19 cellular contexts compared by ENCODE assay signal in the genomic region with DNA sequence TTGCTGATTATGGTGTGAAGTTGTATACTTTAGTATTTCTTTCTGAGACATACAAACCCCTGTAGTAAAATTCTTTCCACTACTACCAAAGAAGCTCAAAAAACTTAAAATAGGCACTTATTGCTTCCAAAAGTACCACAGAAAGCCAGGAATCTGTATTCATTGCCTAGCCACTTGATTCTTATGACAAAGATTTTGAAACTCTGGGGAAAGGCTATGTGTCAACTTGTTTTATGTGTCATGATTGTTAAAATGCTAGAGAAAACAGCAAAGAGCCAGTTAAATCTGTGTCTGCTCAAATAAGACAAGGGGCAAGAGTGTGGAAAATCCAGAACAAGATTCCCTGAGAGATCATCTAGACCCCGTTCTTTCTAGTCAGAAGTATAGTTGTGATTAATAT. TPM values are rescaled to one million over a fixed set of nuclear protein-coding genes. Genes with fewer than 3 reads are reported as not detected.
DNase-seq lines count a peak whose midpoint lies in the region; ATAC-seq and TF ChIP-seq lines count a peak whose summit lies in the region.
"Had no signal": no experiment of that assay in that cellular context is flagged by ENCODE, and none has a peak within 500 bp of the region (broad histone marks: within the 10 kb centered on the region; RNA-seq: fewer than 3 reads in every experiment).

No MANE protein-coding gene starts in this region.

- no peak overlapping the region for H3K4me3 ChIP-seq in CD8-positive, alpha-beta memory T cell (ENCODE audit: low read length)
- no peak overlapping the region for H3K4me3 ChIP-seq in heart left ventricle
- H3K4me3 ChIP-seq: gastroesophageal sphincter had no signal

- H3K9me3 Mint-ChIP-seq in CD8-positive, alpha-beta memory T cell, result no peaks in the 10 kb centered on the region
- H3K9me3 Mint-ChIP-seq in activated naive CD8-positive, alpha-beta T cell treated with anti-CD3 and anti-CD28 coated beads, Interleukin-2, amount 50 U/mL, for 24 hours, result no peaks in the 10 kb centered on the region
- no peaks in the 10 kb centered on the region for H3K9me3 Mint-ChIP-seq in immature natural killer cell

- peak; percentile 19 for DNase-seq in AG08396 (ENCODE audit: low spot score)
- no peak for DNase-seq in CD8-positive, alpha-beta memory T cell
- DNase-seq in activated naive CD8-positive, alpha-beta T cell treated with anti-CD3 and anti-CD28 coated beads, Interleukin-2, amount 50 U/mL, for 24 hours, result no peak
- no peak for DNase-seq in immature natural killer cell
- DNase-seq in GM19240 (ENCODE audit: insufficient read length, low spot score), result no peak
- no peak for DNase-seq in heart left ventricle
- no peak for DNase-seq in COLO668 (lab: John Stamatoyannopoulos, UW; ENCODE audit: unreplicated experiment)
- DNase-seq: activated effector memory CD4-positive, alpha-beta T cell treated with Interleukin-2 at 50 U/mL for 16 hours; BE2C; brain microvascular endothelial cell; MM.1S; NCI-H2081 treated with DMSO at 0.1 percent for 48 hours; NCI-H69; right cardiac atrium; stimulated activated CD4-positive, alpha-beta T cell treated with anti-CD3 and anti-CD28 coated beads, Interleukin-4, amount 100 ng/mL, for 1 hour; SW 1271 had no signal

- no peak for TF ChIP-seq POLR2A in heart left ventricle (IDR thresholded peaks at IDR 0.05)

- peak overlapping the region in 7 of 8 donors; percentile 27 to 89 (median 75) for H3K27ac Mint-ChIP-seq in CD8-positive, alpha-beta memory T cell
- peak overlapping the region; percentile 17 for H3K27ac Mint-ChIP-seq in activated naive CD8-positive, alpha-beta T cell treated with anti-CD3 and anti-CD28 coated beads, Interleukin-2, amount 50 U/mL, for 24 hours
- peak overlapping the region in 5 of 6 donors; percentile 21 to 82 (median 37) for H3K27ac Mint-ChIP-seq in immature natural killer cell

- peaks cover 81 to 93% (median 92%) of the 10 kb centered on the region in 3 donors for H3K4me1 Mint-ChIP-seq in CD8-positive, alpha-beta memory T cell
- peaks cover 89% of the 10 kb centered on the region for H3K4me1 Mint-ChIP-seq in activated naive CD8-positive, alpha-beta T cell treated with anti-CD3 and anti-CD28 coated beads, Interleukin-2, amount 50 U/mL, for 24 hours
- H3K4me1 Mint-ChIP-seq in immature natural killer cell, result peaks cover 90 to 95% of the 10 kb centered on the region in 2 donors

- no peaks in the 10 kb centered on the region for H3K9me3 ChIP-seq in CD8-positive, alpha-beta memory T cell (ENCODE audit: low read length)
- H3K9me3 ChIP-seq in heart left ventricle, result no peaks in the 10 kb centered on the region
- H3K9me3 ChIP-seq: BE2C, gastroesophageal sphincter had no signal

- H3K36me3 ChIP-seq in CD8-positive, alpha-beta memory T cell (ENCODE audit: insufficient read depth, low read length), result no peaks in the 10 kb centered on the region
- no peaks in the 10 kb centered on the region for H3K36me3 ChIP-seq in heart left ventricle
- H3K36me3 ChIP-seq: brain microvascular endothelial cell, gastroesophageal sphincter had no signal

- TF ChIP-seq CTCF in heart left ventricle (IDR thresholded peaks at IDR 0.05), result no peak

- no peaks in the 10 kb centered on the region for H3K27me3 Mint-ChIP-seq in CD8-positive, alpha-beta memory T cell
- no peaks in the 10 kb centered on the region for H3K27me3 Mint-ChIP-seq in activated naive CD8-positive, alpha-beta T cell treated with anti-CD3 and anti-CD28 coated beads, Interleukin-2, amount 50 U/mL, for 24 hours
- H3K27me3 Mint-ChIP-seq in immature natural killer cell (ENCODE audit: low read depth in 3 of 3), result peaks cover 2 to 4% (median 4%) of the 10 kb centered on the region in 3 donors

- POLR2A ChIA-PET in CD8-positive, alpha-beta memory T cell (lab: Charles Lee), result no interaction called here

- no peak for ATAC-seq in activated naive CD8-positive, alpha-beta T cell treated with anti-CD3 and anti-CD28 coated beads, Interleukin-2, amount 50 U/mL, for 24 hours
- ATAC-seq in HG03442 (IDR thresholded peaks at IDR 0.05; ENCODE audit: unreplicated experiment), result no peak
- no peak for ATAC-seq in heart left ventricle
- ATAC-seq: activated CD4-positive, CD25-positive, alpha-beta regulatory T cell treated with anti-CD3 and anti-CD28 coated beads, Interleukin-2, amount 50 U/mL, for 24 hours; gastroesophageal sphincter; right cardiac atrium had no signal

- WGBS in heart left ventricle, 4 donors, result 81 to 95% (median 86%) methylated on average over 1 of the region's 1 CpG

- CTCF ChIA-PET in CD8-positive, alpha-beta memory T cell (lab: Charles Lee), result interaction anchor here (1.3 kb wide), 1 partner anchor 20 kb away, joined by 3 read pairs; no protein-coding TSS in a partner anchor

- peaks cover 0 to 60% (median 20%) of the 10 kb centered on the region in 3 donors for H3K36me3 Mint-ChIP-seq in CD8-positive, alpha-beta memory T cell
- peaks cover 54% of the 10 kb centered on the region for H3K36me3 Mint-ChIP-seq in activated naive CD8-positive, alpha-beta T cell treated with anti-CD3 and anti-CD28 coated beads, Interleukin-2, amount 50 U/mL, for 24 hours (ENCODE audit: low read depth)
- H3K36me3 Mint-ChIP-seq in immature natural killer cell, result peaks cover 0 to 5% (median 0%) of the 10 kb centered on the region in 3 donors

- H3K4me1 ChIP-seq in CD8-positive, alpha-beta memory T cell (ENCODE audit: insufficient read depth, low read length), result peaks cover 90% of the 10 kb centered on the region
- peaks cover 0 to 57% (median 14%) of the 10 kb centered on the region in 12 donors for H3K4me1 ChIP-seq in heart left ventricle

- intact Hi-C loops in heart left ventricle (cut with DNase I), result loop anchor here in 1 of 10 donors (10.0 kb wide), 1 partner anchor 83 kb away; no protein-coding TSS in a partner anchor

- H3K4me3 Mint-ChIP-seq in CD8-positive, alpha-beta memory T cell, result peak overlapping the region; percentile 4 to 69 (median 12)
- no peak overlapping the region for H3K4me3 Mint-ChIP-seq in activated naive CD8-positive, alpha-beta T cell treated with anti-CD3 and anti-CD28 coated beads, Interleukin-2, amount 50 U/mL, for 24 hours
- H3K4me3 Mint-ChIP-seq in immature natural killer cell, result no peak overlapping the region

- H3K27me3 ChIP-seq in CD8-positive, alpha-beta memory T cell (ENCODE audit: insufficient read depth, low read length, poor library complexity, severe bottlenecking), result no peaks in the 10 kb centered on the region
- no peaks in the 10 kb centered on the region for H3K27me3 ChIP-seq in heart left ventricle
- H3K27me3 ChIP-seq: BE2C, brain microvascular endothelial cell, gastroesophageal sphincter had no signal

- no peak overlapping the region for H3K27ac ChIP-seq in CD8-positive, alpha-beta memory T cell (ENCODE audit: low read depth, low read length)
- H3K27ac ChIP-seq in heart left ventricle, result no peak overlapping the region
- H3K27ac ChIP-seq: brain microvascular endothelial cell had no signal

RNA-seq across cellular contexts. Expression of gene KIF2A, which starts 6.0 kb away (rescaled TPM):
- total RNA-seq in CD8-positive, alpha-beta memory T cell, result 100 to 1,000 TPM; 252 to 253 TPM
- polyA plus RNA-seq in CD8-positive, alpha-beta memory T cell, result 185 TPM
- polyA plus RNA-seq in immature natural killer cell (100 to 1,000 TPM in 2 of 3 donors, 10 to 100 TPM in 1; 72.0 to 135 (median 103) TPM), heart left ventricle (10 to 100 TPM in 1 of 2 donors, 1 to 10 TPM in 1; 1.5 to 10.7 TPM)
- 10 to 100 TPM in 5 of 9 donors, 1 to 10 TPM in 4; 7.7 to 18.8 (median 14.3) TPM for total RNA-seq in heart left ventricle

Comparison
In these comparisons a context has a peak if more than half of its experiments do, and no peak if none do; other contexts are left out.
1. H3K27ac Mint-ChIP-seq: peak in every context shown above with its lines; median percentile 75 in CD8-positive, alpha-beta memory T cell; 37 in immature natural killer cell; 17 in activated naive CD8-positive, alpha-beta T cell treated with anti-CD3 and anti-CD28 coated beads, Interleukin-2, amount 50 U/mL, for 24 hours.
2. H3K4me3 Mint-ChIP-seq: peak in CD8-positive, alpha-beta memory T cell (7 of 7); none in activated naive CD8-positive, alpha-beta T cell treated with anti-CD3 and anti-CD28 coated beads, Interleukin-2, amount 50 U/mL, for 24 hours (single experiment) and immature natural killer cell (0 of 5).
3. RNA of gene KIF2A, which starts 6.0 kb away (polyA plus RNA-seq): 185 TPM in CD8-positive, alpha-beta memory T cell (single experiment) and 72.0 to 135 TPM in immature natural killer cell; 1.5 to 10.7 TPM in heart left ventricle; every median in the first group is over 4 times any median in the second.